Comparison of ENCODE assay signal across 8 cellular contexts in genomic region chr16:29081825-29082639, GRCh38.
DNase-seq lines count a peak whose midpoint lies in the region; ATAC-seq, FAIRE-seq and TF ChIP-seq lines count a peak whose summit lies in the region.
"Not testable (repeated sequence)": the region's sequence is repeated elsewhere in the genome, so short reads cannot be mapped to it uniquely, and the experiment has no call there.

No MANE protein-coding gene starts in this region.

- not testable (repeated sequence) for H3K9me3 Mint-ChIP-seq in Caco-2 (ENCODE audit: unreplicated experiment); IgD-negative memory B cell; activated naive CD4-positive, alpha-beta T cell treated with anti-CD3 and anti-CD28 coated beads, Interleukin-2, amount 50 U/mL, for 24 hours

- TF ChIP-seq POLR2A in endothelial cell of umbilical vein (IDR thresholded peaks at IDR 0.05; ENCODE audit: low read depth, low read length); stomach (IDR thresholded peaks at IDR 0.05): not testable (repeated sequence)

- H3K27me3 Mint-ChIP-seq in Caco-2 (ENCODE audit: insufficient read depth, unreplicated experiment); IgD-negative memory B cell; activated naive CD4-positive, alpha-beta T cell treated with anti-CD3 and anti-CD28 coated beads, Interleukin-2, amount 50 U/mL, for 24 hours: not testable (repeated sequence)

- H3K36me3 ChIP-seq in Caco-2 (ENCODE audit: control insufficient read depth, insufficient read depth, low read length); endothelial cell of umbilical vein (ENCODE audit: control insufficient read depth in 2 of 2, extremely low read depth in 1 of 2, insufficient read depth in 2 of 2, low read length in 2 of 2): not testable (repeated sequence)
- peaks cover 0 to 18% (median 7%) of the 10 kb centered on the region in 4 donors for H3K36me3 ChIP-seq in stomach

- not testable (repeated sequence) for H3K4me1 Mint-ChIP-seq in Caco-2 (ENCODE audit: low read depth, unreplicated experiment); IgD-negative memory B cell; activated naive CD4-positive, alpha-beta T cell treated with anti-CD3 and anti-CD28 coated beads, Interleukin-2, amount 50 U/mL, for 24 hours

- POLR2A ChIA-PET in Caco-2 (lab: Charles Lee); endothelial cell of umbilical vein (lab: Charles Lee): not testable (repeated sequence)

- CTCF ChIA-PET in Caco-2 (lab: Charles Lee) = not testable (repeated sequence)
- CTCF ChIA-PET in endothelial cell of umbilical vein (lab: Charles Lee) = interaction anchor here (0.7 kb wide), 1 partner anchor 108 kb away, joined by 4 read pairs; no protein-coding TSS in a partner anchor

- H3K9ac ChIP-seq in endothelial cell of umbilical vein (replicated peaks; ENCODE audit: extremely low read depth, insufficient read depth, low read length) = peak overlapping the region; percentile 3

- H2AFZ ChIP-seq in endothelial cell of umbilical vein (ENCODE audit: low read depth, low read length) = not testable (repeated sequence)

- 5 to 25% (median 6%) methylated on average over 11 to 30 of the region's 74 CpGs for WGBS in stomach, 5 donors

- H3K4me2 ChIP-seq in endothelial cell of umbilical vein (ENCODE audit: insufficient read depth, low read length) = not testable (repeated sequence)

- H3K4me3 Mint-ChIP-seq in Caco-2 (ENCODE audit: unreplicated experiment) = peak overlapping the region; percentile 56
- H3K4me3 Mint-ChIP-seq in IgD-negative memory B cell = peak overlapping the region; percentile 58 to 90 (median 84)
- H3K4me3 Mint-ChIP-seq in activated naive CD4-positive, alpha-beta T cell treated with anti-CD3 and anti-CD28 coated beads, Interleukin-2, amount 50 U/mL, for 24 hours = peak overlapping the region; percentile 86

- peak; percentile 64 for FAIRE-seq in endothelial cell of umbilical vein (lab: Jason Lieb, UNC)

- peak; percentile 89 for ATAC-seq in left lobe of liver

- not testable (repeated sequence) for H3K9me1 ChIP-seq in endothelial cell of umbilical vein (replicated peaks; ENCODE audit: control insufficient read depth, extremely low read depth, insufficient read depth, low read length)

- not testable (repeated sequence) for H3K79me2 ChIP-seq in endothelial cell of umbilical vein (ENCODE audit: control insufficient read depth, insufficient read depth, low read length)

- H3K36me3 Mint-ChIP-seq in Caco-2 (ENCODE audit: insufficient read depth, unreplicated experiment); IgD-negative memory B cell; activated naive CD4-positive, alpha-beta T cell treated with anti-CD3 and anti-CD28 coated beads, Interleukin-2, amount 50 U/mL, for 24 hours: not testable (repeated sequence)

- not testable (repeated sequence) for H3K4me1 ChIP-seq in Caco-2; endothelial cell of umbilical vein (ENCODE audit: control insufficient read depth, extremely low read depth, insufficient read depth, low read length); stomach

- not testable (repeated sequence) for H3K27me3 ChIP-seq in Caco-2 (replicated peaks; ENCODE audit: control insufficient read depth, insufficient read depth, low read length); endothelial cell of umbilical vein (ENCODE audit: control insufficient read depth in 2 of 2, insufficient read depth in 2 of 2, low read length in 2 of 2); stomach

- H3K27ac ChIP-seq in endothelial cell of umbilical vein (ENCODE audit: insufficient read depth, low read depth, low read length) = not testable (repeated sequence)
- H3K27ac ChIP-seq in stomach = peak overlapping the region in 1 of 5 donors; percentile 72

- DNase-seq in Caco-2 = peak in 1 of 2 experiments; percentile 22
- DNase-seq in activated CD4-positive, CD25-positive, alpha-beta regulatory T cell treated with anti-CD3 and anti-CD28 coated beads, Interleukin-2, amount 50 U/mL, for 16 hours (ENCODE audit: low read depth, low spot score) = peak; percentile 16
- DNase-seq in endothelial cell of umbilical vein (ENCODE audit: low read depth, low spot score) = peak; percentile 32
- DNase-seq in left lobe of liver (ENCODE audit: low spot score); stomach: not testable (repeated sequence)
- DNase-seq in retina = peak; percentile 42

- not testable (repeated sequence) for H3K9me3 ChIP-seq in Caco-2; endothelial cell of umbilical vein (replicated peaks; ENCODE audit: control insufficient read depth, insufficient read depth, low read length); stomach

- intact Hi-C loops in Caco-2 (cut with micrococcal nuclease; ENCODE audit: unreplicated experiment); endothelial cell of umbilical vein (cut with micrococcal nuclease); stomach (cut with DNase I; ENCODE audit: low total_unique reads): not testable (repeated sequence)

- dilution Hi-C loops in endothelial cell of umbilical vein (cut with MboI; ENCODE audit: extremely low pct_ligation_motif_present, low sequenced_read_pairs) = not testable (repeated sequence)

- H3K4me3 ChIP-seq in Caco-2 (ENCODE audit: low read depth, low read length) (peak overlapping the region; percentile 17), endothelial cell of umbilical vein (replicated peaks in 1 of 3; ENCODE audit: insufficient read depth in 1 of 3, low read depth in 1 of 3, low read length in 3 of 3) (peak overlapping the region in 1 of 3 experiments; percentile 20), stomach (peak overlapping the region; percentile 30 to 38 (median 36))

- TF ChIP-seq CTCF in Caco-2 (IDR thresholded peaks at IDR 0.05; ENCODE audit: insufficient read depth in 1 of 2, low read depth in 1 of 2, low read length in 1 of 2, severe bottlenecking in 1 of 2, unreplicated experiment in 1 of 2); endothelial cell of umbilical vein (IDR thresholded peaks at IDR 0.05; ENCODE audit: extremely low read depth in 1 of 2, insufficient read depth in 1 of 2, low read depth in 1 of 2, low read length in 2 of 2); stomach (IDR thresholded peaks at IDR 0.05): not testable (repeated sequence)

- not testable (repeated sequence) for H3K27ac Mint-ChIP-seq in Caco-2 (ENCODE audit: unreplicated experiment); IgD-negative memory B cell
- H3K27ac Mint-ChIP-seq in activated naive CD4-positive, alpha-beta T cell treated with anti-CD3 and anti-CD28 coated beads, Interleukin-2, amount 50 U/mL, for 24 hours = peak overlapping the region; percentile 88

- BruUV-seq in Caco-2 (replicated peaks; lab: Mats Ljungman, UMichigan) = not testable (repeated sequence)
- TSS peak; percentile 0 for BruUV-seq in endothelial cell of umbilical vein (replicated peaks; lab: Mats Ljungman, UMichigan)

- not testable (repeated sequence) for H4K20me1 ChIP-seq in endothelial cell of umbilical vein (replicated peaks; ENCODE audit: control insufficient read depth, extremely low read depth, insufficient read depth, low read length)

- not testable (repeated sequence) for TF ChIP-seq EP300 in stomach (IDR thresholded peaks at IDR 0.05)
